ENCODE assay signal across 8 cellular contexts in genomic region chr6:41705996-41706835, GRCh38. TPM values are rescaled to one million over a fixed set of nuclear protein-coding genes. Genes with fewer than 3 reads are reported as not detected.
DNase-seq lines count a peak whose midpoint lies in the region; ATAC-seq and TF ChIP-seq lines count a peak whose summit lies in the region.

No MANE protein-coding gene starts in this region.

- WGBS in hepatocyte (ENCODE audit: low lambda C conversion rate, missing lambda C conversion rate): 74% methylated on average over 13 of the region's 15 CpGs

- no peaks in the 10 kb centered on the region for H3K36me3 ChIP-seq in hepatocyte (replicated peaks; ENCODE audit: insufficient read depth, low read depth)

- H3K27ac ChIP-seq in hepatocyte: peak overlapping the region; percentile 57
- H3K27ac ChIP-seq in skin epidermis: peak overlapping the region in 20 of 21 experiments; percentile 48 to 85 (median 77)

- peak; percentile 53 for TF ChIP-seq CTCF in hepatocyte (IDR thresholded peaks at IDR 0.05; ENCODE audit: poor library complexity)

- H3K4me2 ChIP-seq in hepatocyte: no peak overlapping the region

- DNase-seq in EH (ENCODE audit: low read depth) (peak; percentile 79), SKM-1 (lab: John Stamatoyannopoulos, UW; ENCODE audit: unreplicated experiment) (peak; percentile 81), anterior cingulate cortex (lab: John Stamatoyannopoulos, UW) (peak in 55 of 58 donors; percentile 48 to 91 (median 76)), hepatocyte (ENCODE audit: low spot score) (no peak), mesenteric fat pad (ENCODE audit: low spot score) (no peak)

- no peaks in the 10 kb centered on the region for H4K20me1 ChIP-seq in hepatocyte (ENCODE audit: insufficient read depth, poor library complexity, severe bottlenecking)

- H2AFZ ChIP-seq in hepatocyte: no peak overlapping the region

- H3K4me3 ChIP-seq in hepatocyte (no peak overlapping the region), skin epidermis (no peak overlapping the region)

- no peaks in the 10 kb centered on the region for H3K9me3 ChIP-seq in hepatocyte (ENCODE audit: low read depth)

- ATAC-seq in GM19468 (IDR thresholded peaks at IDR 0.05; ENCODE audit: extremely low read depth, unreplicated experiment) (peak; percentile 74), HG03565 (IDR thresholded peaks at IDR 0.05; ENCODE audit: unreplicated experiment) (peak; percentile 42)

- H3K79me2 ChIP-seq in hepatocyte: peaks cover 12% of the 10 kb centered on the region

- peaks cover 11% of the 10 kb centered on the region for H3K4me1 ChIP-seq in hepatocyte (ENCODE audit: insufficient read depth)

- H3K9me2 ChIP-seq in hepatocyte (replicated peaks; ENCODE audit: insufficient read depth): no peaks in the 10 kb centered on the region

- no peaks in the 10 kb centered on the region for H3K27me3 ChIP-seq in hepatocyte

RNA-seq across cellular contexts. Expression of gene TFEB, which starts 29.2 kb away (rescaled TPM):
- total RNA-seq in hepatocyte (10.1 and 14.2 TPM in 2 replicates), mesenteric fat pad (17.9 TPM)
- polyA plus RNA-seq in hepatocyte: 23.7 and 32.7 TPM in 2 replicates

RNA-seq across cellular contexts. Expression of gene PGC, which starts 41.0 kb away (rescaled TPM):
- total RNA-seq in hepatocyte (114 and 128 TPM in 2 replicates), mesenteric fat pad (not detected)
- 67.4 and 109 TPM in 2 replicates for polyA plus RNA-seq in hepatocyte

Comparison
In these comparisons a context has a peak if more than half of its experiments do, and no peak if none do; other contexts are left out.
1. DNase-seq: peak in EH (single experiment), SKM-1 (single experiment) and anterior cingulate cortex (55 of 58); none in hepatocyte (single experiment) and mesenteric fat pad (single experiment).
2. RNA of gene PGC, which starts 41.0 kb away (total RNA-seq): 114 to 128 TPM in hepatocyte; not detected in mesenteric fat pad (single experiment); every median in the first group is over 100 times any median in the second.